Comparison of ENCODE assay signal across 7 cellular contexts in the genomic region with DNA sequence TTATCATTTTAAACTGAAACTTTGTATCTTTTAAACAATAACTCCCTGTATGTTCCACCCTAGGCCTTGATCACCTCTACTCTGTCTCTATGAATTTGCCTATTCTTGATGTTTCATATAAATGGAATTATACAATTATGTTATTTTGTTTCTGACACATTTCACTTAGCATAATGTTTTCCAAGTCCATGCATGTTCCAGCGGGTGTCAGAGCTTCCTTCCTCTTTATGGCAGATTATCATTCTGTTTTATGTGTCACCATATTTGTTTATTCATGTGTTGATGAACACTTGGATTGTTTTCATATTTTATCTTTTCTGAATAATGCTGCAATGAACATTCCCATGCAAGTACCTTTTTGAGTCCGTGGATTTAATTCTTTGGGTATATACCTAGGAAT. TPM values are rescaled to one million over a fixed set of nuclear protein-coding genes. Genes with fewer than 3 reads are reported as not detected.
"Had no signal": no experiment of that assay in that cellular context is flagged by ENCODE, and none has a peak within 500 bp of the region (broad histone marks: within the 10 kb centered on the region; RNA-seq: fewer than 3 reads in every experiment).

No MANE protein-coding gene starts in this region.

RNA-seq across cellular contexts. Expression of a gene that starts 3.2 kb away (rescaled TPM):
- total RNA-seq: MCF 10A, PC-3, Peyer's patch, Right ventricle myocardium inferior, SJCRH30, SK-MEL-5 had no signal

RNA-seq across cellular contexts. Expression of a gene that starts 35.0 kb away (rescaled TPM):
- total RNA-seq: LHCN-M2, MCF 10A, PC-3, Peyer's patch, Right ventricle myocardium inferior, SJCRH30, SK-MEL-5 had no signal

RNA-seq across cellular contexts. Expression of a gene that starts 54.3 kb away (rescaled TPM):
- total RNA-seq: LHCN-M2, MCF 10A, PC-3, Peyer's patch, Right ventricle myocardium inferior, SJCRH30, SK-MEL-5 had no signal
